Comparison of ENCODE assay signal across 24 cellular contexts in genomic region chr7:101699399-101699798, GRCh38.
"Had no signal": no experiment of that assay in that cellular context is flagged by ENCODE, and none has a peak within 500 bp of the region (broad histone marks: within the 10 kb centered on the region; RNA-seq: fewer than 3 reads in every experiment).

No MANE protein-coding gene starts in this region.

- H3K27me3 ChIP-seq: neutrophil, ovary, right atrium auricular region, uterus had no signal

- H3K36me3 Mint-ChIP-seq: activated naive CD4-positive, alpha-beta T cell treated with anti-CD3 and anti-CD28 coated beads, Interleukin-2, amount 50 U/mL, for 72 hours; brain; immature natural killer cell; naive B cell; WTC11 had no signal

- H3K27me3 Mint-ChIP-seq: stimulated activated naive CD8-positive, alpha-beta T cell treated with anti-CD3 and anti-CD28 coated beads, Interleukin-15, Interleukin-2, amounts not matched to agents 100 ng/mL and 50 ng/mL, for 24 hours had no signal

- ATAC-seq: activated naive CD4-positive, alpha-beta T cell treated with anti-CD3 and anti-CD28 coated beads, Interleukin-2, amount 50 U/mL, for 72 hours; activated T-helper 17 cell treated with anti-CD3 and anti-CD28 coated beads, Interleukin-2, amount 50 U/mL, for 72 hours; left lobe of liver; psoas muscle; WTC11 had no signal

- H3K36me3 ChIP-seq: lower lobe of right lung, neutrophil, ovary, right atrium auricular region, tibial artery, uterus had no signal

- H3K4me3 Mint-ChIP-seq: activated T-helper 17 cell treated with anti-CD3 and anti-CD28 coated beads, Interleukin-2, amount 50 U/mL, for 72 hours; brain; immature natural killer cell; stimulated activated naive CD8-positive, alpha-beta T cell treated with anti-CD3 and anti-CD28 coated beads, Interleukin-15, Interleukin-2, amounts not matched to agents 100 ng/mL and 50 ng/mL, for 24 hours; WTC11 had no signal

- FAIRE-seq: TTC549 had no signal

- H3K9me3 Mint-ChIP-seq: activated naive CD4-positive, alpha-beta T cell treated with anti-CD3 and anti-CD28 coated beads, Interleukin-2, amount 50 U/mL, for 72 hours; activated T-helper 17 cell treated with anti-CD3 and anti-CD28 coated beads, Interleukin-2, amount 50 U/mL, for 72 hours; immature natural killer cell; naive B cell; stimulated activated naive CD8-positive, alpha-beta T cell treated with anti-CD3 and anti-CD28 coated beads, Interleukin-15, Interleukin-2, amounts not matched to agents 100 ng/mL and 50 ng/mL, for 24 hours; WTC11 had no signal

- H3K27ac Mint-ChIP-seq: activated naive CD4-positive, alpha-beta T cell treated with anti-CD3 and anti-CD28 coated beads, Interleukin-2, amount 50 U/mL, for 72 hours; activated T-helper 17 cell treated with anti-CD3 and anti-CD28 coated beads, Interleukin-2, amount 50 U/mL, for 72 hours; stimulated activated naive CD8-positive, alpha-beta T cell treated with anti-CD3 and anti-CD28 coated beads, Interleukin-15, Interleukin-2, amounts not matched to agents 100 ng/mL and 50 ng/mL, for 24 hours; WTC11 had no signal

- DNase-seq: activated T-cell treated with anti-CD3 and anti-CD28 coated beads, Interleukin-2, amount 50 U/mL, for 1 hour; aorta; caudate nucleus; dermis blood vessel endothelial cell; effector CD8-positive, alpha-beta T cell; erythroblast; foreskin fibroblast; immature natural killer cell; lower lobe of right lung; naive B cell; ovary; psoas muscle; stimulated activated CD4-positive, alpha-beta T cell treated with anti-CD3 and anti-CD28 coated beads, Interleukin-4, amount 100 ng/mL, for 24 hours; tibial artery; uterus had no signal

- H3K4me3 ChIP-seq: lower lobe of right lung, ovary, psoas muscle, right atrium auricular region, tibial artery, uterus had no signal

- H3K27ac ChIP-seq: lower lobe of right lung, neutrophil, ovary, psoas muscle, right atrium auricular region, tibial artery, uterus had no signal

- H3K9me3 ChIP-seq: lower lobe of right lung, neutrophil, ovary, psoas muscle, right atrium auricular region, tibial artery, uterus had no signal

- H3K4me1 ChIP-seq: lower lobe of right lung, psoas muscle, right atrium auricular region, tibial artery, uterus had no signal

- H3K4me1 Mint-ChIP-seq: activated T-helper 17 cell treated with anti-CD3 and anti-CD28 coated beads, Interleukin-2, amount 50 U/mL, for 72 hours; brain; immature natural killer cell; naive B cell had no signal
